Comparison of ENCODE assay signal across 2 cellular contexts in genomic region chr6:1244278-1244677, GRCh38.
TF ChIP-seq lines count a peak whose summit lies in the region.

No MANE protein-coding gene starts in this region.

TF ChIP-seq in A549, 52 proteins besides CTCF, POLR2A, EP300 and RAD21:
- TF ChIP-seq REST (IDR thresholded peaks at IDR 0.05) (no peak), MAFK (IDR thresholded peaks at IDR 0.05; ENCODE audit: partially characterized antibody) (peak; percentile 40)

TF ChIP-seq in IMR-90, 13 proteins besides CTCF, POLR2A, EP300 and RAD21:
- TF ChIP-seq RCOR1 (IDR thresholded peaks at IDR 0.05; ENCODE audit: insufficient replicate concordance, low read length) (no peak), MAFK (IDR thresholded peaks at IDR 0.05; ENCODE audit: low read depth, low read length) (peak; percentile 66)
